Comparison of ENCODE assay signal across 2 cellular contexts in genomic region chr20:33771938-33772337, GRCh38.
TF ChIP-seq lines count a peak whose summit lies in the region.

No MANE protein-coding gene starts in this region.

TF ChIP-seq in IMR-90, 13 proteins besides CTCF, POLR2A, EP300 and RAD21:
- no peak for TF ChIP-seq MAZ (IDR thresholded peaks at IDR 0.05; ENCODE audit: borderline replicate concordance, low read depth, low read length)
- no peak for TF ChIP-seq USF2 (IDR thresholded peaks at IDR 0.05; ENCODE audit: low read depth, low read length)
- TF ChIP-seq MAFK (IDR thresholded peaks at IDR 0.05; ENCODE audit: low read depth, low read length): no peak
- TF ChIP-seq RCOR1 (IDR thresholded peaks at IDR 0.05; ENCODE audit: insufficient replicate concordance, low read length): no peak
- TF ChIP-seq SMC3 (IDR thresholded peaks at IDR 0.05; ENCODE audit: low read depth, low read length): no peak
- TF ChIP-seq FOS (IDR thresholded peaks at IDR 0.05; ENCODE audit: low read depth, low read length): no peak
- no peak for TF ChIP-seq ELK1 (IDR thresholded peaks at IDR 0.05; ENCODE audit: borderline replicate concordance, low read depth, low read length)
- peak; percentile 45; the same call in 1 of the 2 replicates for TF ChIP-seq CEBPB (IDR thresholded peaks at IDR 0.05; ENCODE audit: low read depth, low read length)
- TF ChIP-seq NFE2L2 (IDR thresholded peaks at IDR 0.05; ENCODE audit: low read depth, low read length): no peak

TF ChIP-seq in GM12878, 131 proteins besides CTCF, POLR2A, EP300 and RAD21:
- 0 out of 2 replicates have a peak, but pooled peaks have one; percentile 11 for TF ChIP-seq NR2F1 (conservative IDR thresholded peaks at IDR 0.05)
- 0 out of 2 replicates have a peak, but pooled peaks have one; percentile 35 for TF ChIP-seq ZNF384 (IDR thresholded peaks at IDR 0.05; ENCODE audit: borderline replicate concordance, low read depth, low read length)
- TF ChIP-seq HDAC6 (IDR thresholded peaks at IDR 0.05; ENCODE audit: unreplicated experiment): no peak
- TF ChIP-seq BCL3 (IDR thresholded peaks at IDR 0.05; ENCODE audit: borderline replicate concordance, insufficient read depth, low read depth, low read length, poor library complexity, severe bottlenecking): peak; percentile 42
- no peak for TF ChIP-seq GATAD2B (conservative IDR thresholded peaks at IDR 0.05; ENCODE audit: low read depth)
- TF ChIP-seq CREM (IDR thresholded peaks at IDR 0.05; ENCODE audit: low read depth): peak; percentile 41; the same call in 1 of the 2 replicates
- TF ChIP-seq CREB1 (IDR thresholded peaks at IDR 0.05; ENCODE audit: low read depth): peak; percentile 63; the same call in 1 of the 2 replicates
- no peak for TF ChIP-seq BACH1 (IDR thresholded peaks at IDR 0.05; ENCODE audit: borderline replicate concordance)
- TF ChIP-seq ATF7 (IDR thresholded peaks at IDR 0.05; ENCODE audit: low read depth): peak; percentile 33; the same call in 1 of the 2 replicates
